Comparison of ENCODE assay signal across 10 cellular contexts in genomic region chr1:59672851-59673574, GRCh38.
DNase-seq lines count a peak whose midpoint lies in the region; ATAC-seq, FAIRE-seq and TF ChIP-seq lines count a peak whose summit lies in the region.
"Had no signal": no experiment of that assay in that cellular context is flagged by ENCODE, and none has a peak within 500 bp of the region (broad histone marks: within the 10 kb centered on the region; RNA-seq: fewer than 3 reads in every experiment).

No MANE protein-coding gene starts in this region.

- no peaks in the 10 kb centered on the region for H3K9me3 ChIP-seq in keratinocyte (ENCODE audit: control insufficient read depth, low read depth, low read length)

- peak overlapping the region; percentile 89 for H3K4me2 ChIP-seq in keratinocyte (ENCODE audit: control insufficient read depth, extremely low read depth, insufficient read depth, low read depth, low read length)

- H3K9me3 Mint-ChIP-seq in activated T-helper 17 cell treated with anti-CD3 and anti-CD28 coated beads, Interleukin-2, amount 50 U/mL, for 72 hours = no peaks in the 10 kb centered on the region
- H3K9me3 Mint-ChIP-seq in stimulated activated naive CD8-positive, alpha-beta T cell treated with anti-CD3 and anti-CD28 coated beads, Interleukin-15, amount 100 ng/mL, for 72 hours = no peaks in the 10 kb centered on the region

- H3K79me2 ChIP-seq in keratinocyte (ENCODE audit: control insufficient read depth, insufficient read depth, low read length) = no peaks in the 10 kb centered on the region

- H3K27ac ChIP-seq in keratinocyte (ENCODE audit: control insufficient read depth, insufficient read depth, low read length) = peak overlapping the region; percentile 99

- peak; percentile 65 for ATAC-seq in activated T-helper 17 cell treated with anti-CD3 and anti-CD28 coated beads, Interleukin-2, amount 50 U/mL, for 72 hours (replicated peaks)
- ATAC-seq in stimulated activated naive CD8-positive, alpha-beta T cell treated with anti-CD3 and anti-CD28 coated beads, Interleukin-15, amount 100 ng/mL, for 72 hours = peak; percentile 88
- ATAC-seq in GM19023 (IDR thresholded peaks at IDR 0.05; ENCODE audit: unreplicated experiment) = no peak

- no peaks in the 10 kb centered on the region for H3K9me1 ChIP-seq in keratinocyte (ENCODE audit: control insufficient read depth, extremely low read depth, insufficient read depth, low read length)

- peak overlapping the region in 2 of 3 experiments; percentile 48 to 53 for H3K4me3 ChIP-seq in keratinocyte (ENCODE audit: control insufficient read depth in 2 of 3, extremely low read depth in 1 of 3, insufficient read depth in 2 of 3, low read depth in 1 of 3, low read length in 3 of 3)

- no peak for TF ChIP-seq CTCF in keratinocyte (optimal IDR thresholded peaks at IDR 0.05 in 1 of 3, IDR thresholded peaks at IDR 0.05 in 1 of 3, conservative IDR thresholded peaks at IDR 0.05 in 1 of 3; ENCODE audit: extremely low read depth in 1 of 3, insufficient read depth in 2 of 3, low read length in 3 of 3)

- H4K20me1 ChIP-seq in keratinocyte (ENCODE audit: control insufficient read depth, extremely low read depth, insufficient read depth, low read length) = no peaks in the 10 kb centered on the region

- H3K9ac ChIP-seq in keratinocyte (ENCODE audit: control insufficient read depth, extremely low read depth, insufficient read depth, low read length) = peak overlapping the region; percentile 85

- DNase-seq in HCEC 1CT (peak; percentile 92), keratinocyte (ENCODE audit: low read depth, low spot score) (peak; percentile 91), NCI-H524 (lab: John Stamatoyannopoulos, UW) (no peak), amniotic stem cell (lab: John Stamatoyannopoulos, UW) (no peak), ureter (ENCODE audit: low spot score) (no peak)
- DNase-seq in stimulated activated naive CD8-positive, alpha-beta T cell treated with anti-CD3 and anti-CD28 coated beads, Interleukin-15, amount 100 ng/mL, for 72 hours = peak in 1 of 2 donors; percentile 21
- DNase-seq: activated CD8-positive, alpha-beta memory T cell treated with anti-CD3 and anti-CD28 coated beads, Interleukin-2, amount 50 U/mL, for 4 hours; NCI-H510A treated with DMSO at 0.1 percent for 48 hours had no signal

- no peak overlapping the region for H3K4me3 Mint-ChIP-seq in activated T-helper 17 cell treated with anti-CD3 and anti-CD28 coated beads, Interleukin-2, amount 50 U/mL, for 72 hours
- H3K4me3 Mint-ChIP-seq in stimulated activated naive CD8-positive, alpha-beta T cell treated with anti-CD3 and anti-CD28 coated beads, Interleukin-15, amount 100 ng/mL, for 72 hours = no peak overlapping the region

- peaks cover 57% of the 10 kb centered on the region for H3K4me1 ChIP-seq in keratinocyte (ENCODE audit: control insufficient read depth, extremely low read depth, insufficient read depth, low read length)

- H3K27ac Mint-ChIP-seq in activated T-helper 17 cell treated with anti-CD3 and anti-CD28 coated beads, Interleukin-2, amount 50 U/mL, for 72 hours = no peak overlapping the region
- H3K27ac Mint-ChIP-seq in stimulated activated naive CD8-positive, alpha-beta T cell treated with anti-CD3 and anti-CD28 coated beads, Interleukin-15, amount 100 ng/mL, for 72 hours = peak overlapping the region in 1 of 2 donors; percentile 59

- FAIRE-seq in keratinocyte (lab: Jason Lieb, UNC) = peak; percentile 98

- no peaks in the 10 kb centered on the region for H3K36me3 Mint-ChIP-seq in activated T-helper 17 cell treated with anti-CD3 and anti-CD28 coated beads, Interleukin-2, amount 50 U/mL, for 72 hours (ENCODE audit: low read depth)

- peak overlapping the region; percentile 81 for H2AFZ ChIP-seq in keratinocyte (ENCODE audit: control insufficient read depth, low read length)

- H3K4me1 Mint-ChIP-seq in activated T-helper 17 cell treated with anti-CD3 and anti-CD28 coated beads, Interleukin-2, amount 50 U/mL, for 72 hours = no peaks in the 10 kb centered on the region
- peaks cover 17% of the 10 kb centered on the region for H3K4me1 Mint-ChIP-seq in stimulated activated naive CD8-positive, alpha-beta T cell treated with anti-CD3 and anti-CD28 coated beads, Interleukin-15, amount 100 ng/mL, for 72 hours

- H3K27me3 ChIP-seq in keratinocyte (ENCODE audit: control insufficient read depth, extremely low read depth, insufficient read depth, low read length) = no peaks in the 10 kb centered on the region

- dilution Hi-C loops in keratinocyte (cut with MboI; ENCODE audit: extremely low pct_ligation_motif_present, low sequenced_read_pairs) = no loop called here

- no peaks in the 10 kb centered on the region for H3K27me3 Mint-ChIP-seq in activated T-helper 17 cell treated with anti-CD3 and anti-CD28 coated beads, Interleukin-2, amount 50 U/mL, for 72 hours
- H3K27me3 Mint-ChIP-seq in stimulated activated naive CD8-positive, alpha-beta T cell treated with anti-CD3 and anti-CD28 coated beads, Interleukin-15, amount 100 ng/mL, for 72 hours = no peaks in the 10 kb centered on the region

- H3K36me3 ChIP-seq in keratinocyte (ENCODE audit: control insufficient read depth in 2 of 2, extremely low read depth in 1 of 2, insufficient read depth in 2 of 2, low read length in 2 of 2) = no peaks in the 10 kb centered on the region

Comparison
In these comparisons a context has a peak if more than half of its experiments do, and no peak if none do; other contexts are left out.
1. DNase-seq: peak in HCEC 1CT (single experiment) and keratinocyte (single experiment); none in NCI-H524 (0 of 2), amniotic stem cell (single experiment) and ureter (single experiment).